ENCODE assay signal across 8 cellular contexts in genomic region chr12:6958609-6959375, GRCh38. TPM values are rescaled to one million over a fixed set of nuclear protein-coding genes. Genes with fewer than 3 reads are reported as not detected.
A peak's percentile ranks its signal among the peaks of the same experiment; 100 is the strongest.
DNase-seq lines count a peak whose midpoint lies in the region; ATAC-seq, FAIRE-seq and TF ChIP-seq lines count a peak whose summit lies in the region.

No MANE protein-coding gene starts in this region.

- H3K9me3 ChIP-seq in SU-DHL-6 (ENCODE audit: insufficient read depth, low read length) = no peaks in the 10 kb centered on the region
- H3K9me3 ChIP-seq in adrenal gland (replicated peaks in 1 of 3) = no peaks in the 10 kb centered on the region
- H3K9me3 ChIP-seq in neutrophil = no peaks in the 10 kb centered on the region

- peak; percentile 36 for ATAC-seq in GM18858 (IDR thresholded peaks at IDR 0.05; ENCODE audit: unreplicated experiment)
- peak; percentile 40 for ATAC-seq in HG02970 (IDR thresholded peaks at IDR 0.05; ENCODE audit: low FRiP score, unreplicated experiment)

- intact Hi-C loops in adrenal gland (cut with DNase I) = loop anchor here (10.0 kb wide), 2 partner anchors 84 to 156 kb away; partner anchors contain the start of gene SPSB2 (in 1 of the 2)

- no peaks in the 10 kb centered on the region for H3F3A ChIP-seq in SU-DHL-6 (ENCODE audit: insufficient read depth)

- no peaks in the 10 kb centered on the region for H3K9me2 ChIP-seq in SU-DHL-6 (replicated peaks; ENCODE audit: insufficient read depth, low read length)

- TF ChIP-seq POLR2A in adrenal gland (IDR thresholded peaks at IDR 0.05) = peak in 1 of 2 donors; percentile 21

- WGBS in adrenal gland, 4 donors = 56 to 70% (median 63%) methylated on average over 19 to 20 of the region's 20 CpGs

- H3K27me3 ChIP-seq in SU-DHL-6 (ENCODE audit: low read length) = no peaks in the 10 kb centered on the region
- no peaks in the 10 kb centered on the region for H3K27me3 ChIP-seq in adrenal gland
- no peaks in the 10 kb centered on the region for H3K27me3 ChIP-seq in neutrophil

- no peak for FAIRE-seq in RCC 7860 (lab: Jason Lieb, UNC)

- H4K20me1 ChIP-seq in SU-DHL-6 (ENCODE audit: low read depth, low read length) = no peaks in the 10 kb centered on the region

- H3K27ac ChIP-seq in SU-DHL-6 (ENCODE audit: low read depth, low read length) = peak overlapping the region; percentile 30; the same call in 1 of the 2 replicates
- H3K27ac ChIP-seq in adrenal gland = peak overlapping the region in 4 of 5 donors; percentile 26 to 94 (median 52)
- peak overlapping the region; percentile 99 for H3K27ac ChIP-seq in neutrophil

- TF ChIP-seq CTCF in SU-DHL-6 (IDR thresholded peaks at IDR 0.05; ENCODE audit: insufficient read depth, low read length, poor library complexity, severe bottlenecking) (no peak), adrenal gland (IDR thresholded peaks at IDR 0.05) (no peak), neutrophil (IDR thresholded peaks at IDR 0.05) (no peak)

- peak overlapping the region; percentile 61 for H3K4me2 ChIP-seq in SU-DHL-6 (ENCODE audit: low read depth, low read length, poor library complexity, severe bottlenecking)

- H3K9ac ChIP-seq in SU-DHL-6 (ENCODE audit: low read length) = peak overlapping the region; percentile 33

- H3K36me3 ChIP-seq in SU-DHL-6 (ENCODE audit: low read length) (no peaks in the 10 kb centered on the region), adrenal gland (replicated peaks in 1 of 2) (no peaks in the 10 kb centered on the region), neutrophil (peaks cover 81% of the 10 kb centered on the region)

- H3K4me1 ChIP-seq in adrenal gland (replicated peaks in 1 of 2) (peaks cover 23 to 60% of the 10 kb centered on the region in 2 donors), neutrophil (ENCODE audit: control insufficient read depth in 1 of 2, insufficient read depth in 1 of 2, low read depth in 1 of 2, low read length in 1 of 2) (peaks cover 93 to 99% of the 10 kb centered on the region in 2 experiments)

- no peak overlapping the region for H2AFZ ChIP-seq in SU-DHL-6 (ENCODE audit: low read depth, low read length, severe bottlenecking)

- peak in 4 of 7 donors; percentile 8 to 47 (median 38) for DNase-seq in adrenal gland
- DNase-seq in DMS114 treated with DMSO at 0.1 percent for 48 hours (lab: John Stamatoyannopoulos, UW; ENCODE audit: unreplicated experiment) = no peak
- no peak for DNase-seq in cerebellar nuclear complex (lab: John Stamatoyannopoulos, UW)
- DNase-seq in RCC 7860 (ENCODE audit: low spot score) = no peak

- no peaks in the 10 kb centered on the region for H3K79me2 ChIP-seq in SU-DHL-6 (ENCODE audit: insufficient read depth, low read length)

- H3K4me3 ChIP-seq in SU-DHL-6 (ENCODE audit: insufficient read depth, low read length, poor library complexity, severe bottlenecking) = peak overlapping the region; percentile 31
- no peak overlapping the region for H3K4me3 ChIP-seq in adrenal gland
- H3K4me3 ChIP-seq in neutrophil (ENCODE audit: low read depth in 1 of 2, low read length in 1 of 2) = peak overlapping the region; percentile 53 to 88

RNA-seq across cellular contexts. Expression of gene PTPN6, which starts 7.6 kb away (rescaled TPM):
- total RNA-seq in adrenal gland = 10 to 100 TPM; 24.5 to 86.2 (median 63.5) TPM
- 100 to 1,000 TPM in 2 of 3 donors, 10 to 100 TPM in 1; 36.2 to 204 (median 127) TPM for polyA plus RNA-seq in adrenal gland

RNA-seq across cellular contexts. Expression of gene PHB2, which starts 11.7 kb away (rescaled TPM):
- 100 to 1,000 TPM; 158 to 344 (median 227) TPM for total RNA-seq in adrenal gland
- polyA plus RNA-seq in adrenal gland = 100 to 1,000 TPM; 128 to 222 (median 131) TPM

RNA-seq across cellular contexts. Expression of gene EMG1, which starts 11.9 kb away (rescaled TPM):
- 10 to 100 TPM; 21.9 to 54.4 (median 39.2) TPM for total RNA-seq in adrenal gland
- 10 to 100 TPM; 14.2 to 43.1 (median 15.6) TPM for polyA plus RNA-seq in adrenal gland

RNA-seq across cellular contexts. Expression of gene C12orf57, which starts 15.0 kb away (rescaled TPM):
- total RNA-seq in adrenal gland = 100 to 1,000 TPM; 152 to 505 (median 289) TPM
- polyA plus RNA-seq in adrenal gland = 100 to 1,000 TPM in 2 of 3 donors, 10 to 100 TPM in 1; 58.4 to 335 (median 271) TPM

RNA-seq across cellular contexts. Expression of gene RNU7-1, which starts 15.2 kb away (rescaled TPM):
- total RNA-seq in adrenal gland = not detected
- polyA plus RNA-seq in adrenal gland = not detected

Comparison
In these comparisons a context has a peak if more than half of its experiments do, and no peak if none do; other contexts are left out.
1. H3K27ac ChIP-seq: peak in every context shown above with its lines; median percentile 99 in neutrophil; 52 in adrenal gland; 30 in SU-DHL-6.
2. H3K4me3 ChIP-seq: peak in SU-DHL-6 (single experiment) and neutrophil (2 of 2); none in adrenal gland (0 of 4).
3. DNase-seq: peak in adrenal gland (4 of 7); none in DMS114 treated with DMSO at 0.1 percent for 48 hours (single experiment), cerebellar nuclear complex (0 of 2) and RCC 7860 (single experiment).